In the genomic region with DNA sequence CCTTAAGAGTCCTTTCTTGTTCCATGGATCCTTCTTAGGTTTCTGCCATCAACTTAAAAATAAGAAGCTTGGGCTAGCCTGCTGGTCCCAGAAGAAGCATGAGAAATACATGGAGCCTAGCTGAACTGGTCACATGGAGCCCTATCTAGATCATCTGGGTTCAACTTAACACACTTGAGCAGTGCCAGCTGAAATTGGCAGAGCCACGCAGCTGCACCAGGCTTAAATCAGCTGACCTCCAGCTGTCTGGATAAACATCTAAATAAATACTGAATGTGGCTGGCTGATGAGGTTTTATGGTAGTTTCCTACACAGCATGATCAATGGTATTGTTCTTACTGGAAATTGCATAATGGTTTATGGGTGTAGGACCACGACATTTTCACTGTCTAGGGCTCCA, we compare ENCODE assay signal across 16 cellular contexts.
DNase-seq lines count a peak whose midpoint lies in the region; FAIRE-seq and TF ChIP-seq lines count a peak whose summit lies in the region.
"Had no signal": no experiment of that assay in that cellular context is flagged by ENCODE, and none has a peak within 500 bp of the region (broad histone marks: within the 10 kb centered on the region; RNA-seq: fewer than 3 reads in every experiment).

No MANE protein-coding gene starts in this region.

- no peak overlapping the region for H4K8ac ChIP-seq in neuronal stem cell (ENCODE audit: low read depth, low read length)

- H4K91ac ChIP-seq in neuronal stem cell (ENCODE audit: low read depth, low read length, poor library complexity): no peak overlapping the region

- no peaks in the 10 kb centered on the region for H3K9me3 ChIP-seq in SJCRH30 (replicated peaks)
- no peaks in the 10 kb centered on the region for H3K9me3 ChIP-seq in neuronal stem cell (replicated peaks in 1 of 2; ENCODE audit: control insufficient read depth in 2 of 2, insufficient read depth in 1 of 2, low read depth in 1 of 2, low read length in 2 of 2)
- H3K9me3 ChIP-seq: SK-N-SH had no signal

- H3K27ac ChIP-seq in SJCRH30: no peak overlapping the region
- H3K27ac ChIP-seq in neuronal stem cell (replicated peaks; ENCODE audit: low read length): no peak overlapping the region
- no peak overlapping the region for H3K27ac ChIP-seq in RWPE1

- H3K18ac ChIP-seq in neuronal stem cell (ENCODE audit: low read length): no peak overlapping the region

- H3K4ac ChIP-seq in neuronal stem cell (ENCODE audit: low read length): no peak overlapping the region

- no peak for TF ChIP-seq CTCF in RWPE1 (conservative IDR thresholded peaks at IDR 0.05; ENCODE audit: low read depth)

- POLR2A ChIA-PET in RWPE1 (lab: Yijun Ruan, JAX; ENCODE audit: low non-redundant PET): no interaction called here

- H2AFZ ChIP-seq in neuronal stem cell (ENCODE audit: low read length): peak overlapping the region; percentile 1

- H2BK120ac ChIP-seq in neuronal stem cell (ENCODE audit: low read depth, low read length): no peak overlapping the region

- 0 out of 2 replicates have a peak, but pooled peaks cover 3% of the 10 kb centered on the region for H3K4me1 ChIP-seq in SJCRH30
- no peaks in the 10 kb centered on the region for H3K4me1 ChIP-seq in neuronal stem cell (ENCODE audit: control insufficient read depth in 2 of 2, insufficient read depth in 1 of 2, low read depth in 1 of 2, low read length in 2 of 2)

- DNase-seq in COLO668 (lab: John Stamatoyannopoulos, UW; ENCODE audit: unreplicated experiment): peak; percentile 17
- peak; percentile 8 for DNase-seq in H4 (ENCODE audit: low spot score)
- peak; percentile 8 to 22 for DNase-seq in SJCRH30
- DNase-seq in neuronal stem cell (ENCODE audit: low spot score): no peak
- no peak for DNase-seq in RCC 7860 (ENCODE audit: low spot score)
- DNase-seq in RWPE1 (ENCODE audit: low spot score): no peak
- no peak for DNase-seq in NCI-H1105 treated with DMSO at 0.1 percent for 48 hours (lab: John Stamatoyannopoulos, UW)
- DNase-seq: ACHN; CD8-positive, alpha-beta memory T cell; DMS 273 treated with DMSO at 0.1 percent for 48 hours; EL; H9; MV-4-11; NCI-H524; PC-3; SK-N-SH had no signal

- H3K79me1 ChIP-seq in neuronal stem cell (ENCODE audit: low read depth, low read length): no peaks in the 10 kb centered on the region

- H2AK5ac ChIP-seq in neuronal stem cell (ENCODE audit: low read depth, low read length): no peak overlapping the region

- WGBS in neuronal stem cell (ENCODE audit: extremely low coverage in 2 of 2, insufficient read length in 2 of 2, insufficient replicate concordance in 1 of 2), 2 donors: no CpG with 5 or more reads among the region's 2 CpGs

- H2BK15ac ChIP-seq in neuronal stem cell (ENCODE audit: low read length): no peak overlapping the region

- H3K9ac ChIP-seq in neuronal stem cell (ENCODE audit: low read depth, low read length, poor library complexity): no peak overlapping the region
- H3K9ac ChIP-seq: SK-N-SH had no signal

- H3K36me3 ChIP-seq in SJCRH30: no peaks in the 10 kb centered on the region
- no peaks in the 10 kb centered on the region for H3K36me3 ChIP-seq in neuronal stem cell (replicated peaks in 1 of 2; ENCODE audit: control insufficient read depth in 2 of 2, insufficient read depth in 2 of 2, low read length in 2 of 2)

- CTCF ChIA-PET in RWPE1 (lab: Yijun Ruan, JAX): no interaction called here

- H3K4me3 ChIP-seq in SJCRH30: no peak overlapping the region
- H3K4me3 ChIP-seq in neuronal stem cell (ENCODE audit: low read length in 2 of 2): no peak overlapping the region

- H2BK12ac ChIP-seq in neuronal stem cell (ENCODE audit: low read length): no peak overlapping the region

- no peak overlapping the region for H3K23ac ChIP-seq in neuronal stem cell (ENCODE audit: low read depth, low read length, poor library complexity)

- no peak for FAIRE-seq in RCC 7860 (lab: Jason Lieb, UNC)

- H3K14ac ChIP-seq in neuronal stem cell (ENCODE audit: low read length): no peak overlapping the region

- H3K27me3 ChIP-seq in SJCRH30: no peaks in the 10 kb centered on the region
- H3K27me3 ChIP-seq in neuronal stem cell (ENCODE audit: control insufficient read depth in 3 of 3, insufficient read depth in 3 of 3, low read depth in 1 of 3, low read length in 3 of 3): no peaks in the 10 kb centered on the region

- no peak overlapping the region for H3K4me2 ChIP-seq in neuronal stem cell (ENCODE audit: insufficient read depth, low read length, poor library complexity, severe bottlenecking)
- H3K4me2 ChIP-seq: SK-N-SH had no signal

- H2BK5ac ChIP-seq in neuronal stem cell (ENCODE audit: low read length): no peak overlapping the region

Comparison
In these comparisons a context has a peak if more than half of its experiments do, and no peak if none do; other contexts are left out.
1. DNase-seq: peak in COLO668 (single experiment), H4 (single experiment) and SJCRH30 (2 of 2); none in neuronal stem cell (single experiment), RCC 7860 (single experiment), RWPE1 (single experiment) and NCI-H1105 treated with DMSO at 0.1 percent for 48 hours (single experiment).